Comparison of ENCODE assay signal across 8 cellular contexts in the genomic region with DNA sequence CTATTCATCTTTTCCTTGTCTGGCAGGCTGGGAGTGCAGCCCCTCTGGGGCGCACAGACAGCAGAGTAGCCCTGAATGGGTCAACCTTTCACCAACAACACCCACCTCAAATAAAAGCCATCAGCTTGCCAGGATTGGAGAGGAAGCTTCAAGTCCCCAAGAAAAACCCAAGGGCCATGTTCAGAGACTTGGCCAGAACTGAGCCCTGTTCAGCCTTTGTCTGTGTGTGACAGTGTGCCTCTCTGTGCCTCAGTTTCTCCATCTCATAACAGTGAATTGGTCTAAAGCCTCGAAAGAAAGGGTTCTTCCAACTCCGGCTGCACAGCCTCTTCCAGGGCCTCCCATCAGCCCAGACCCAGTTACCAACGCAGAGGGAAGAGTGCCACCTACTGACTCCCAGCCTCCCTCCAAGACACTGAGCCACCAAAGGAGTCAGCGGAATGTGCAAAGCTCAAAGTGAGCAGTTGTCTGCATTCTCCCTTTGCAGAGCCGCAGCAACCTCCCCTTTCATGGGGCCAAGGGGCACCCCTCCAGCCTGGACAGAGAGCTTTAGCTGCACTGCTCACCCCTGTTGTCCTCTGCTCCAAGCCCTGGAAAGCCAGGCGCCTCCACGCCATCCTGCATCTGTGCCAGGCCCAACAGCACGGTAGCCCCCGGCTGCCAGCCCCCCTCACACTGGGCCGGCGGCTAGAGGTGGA.
DNase-seq lines count a peak whose midpoint lies in the region; ATAC-seq and TF ChIP-seq lines count a peak whose summit lies in the region.

No MANE protein-coding gene starts in this region.

- H3K4me3 ChIP-seq in mammary epithelial cell (replicated peaks in 1 of 3; ENCODE audit: insufficient read depth in 1 of 3, low read depth in 2 of 3, low read length in 3 of 3) (no peak overlapping the region), upper lobe of left lung (no peak overlapping the region)

- H3K4me2 ChIP-seq in mammary epithelial cell (ENCODE audit: insufficient read depth, low read depth, low read length): no peak overlapping the region

- no peaks in the 10 kb centered on the region for H3K36me3 ChIP-seq in mammary epithelial cell (ENCODE audit: insufficient read depth, low read length)
- no peaks in the 10 kb centered on the region for H3K36me3 ChIP-seq in upper lobe of left lung

- peaks cover 2% of the 10 kb centered on the region for H3K27me3 ChIP-seq in mammary epithelial cell (ENCODE audit: insufficient read depth, low read length)
- no peaks in the 10 kb centered on the region for H3K27me3 ChIP-seq in upper lobe of left lung

- H3K79me2 ChIP-seq in mammary epithelial cell (ENCODE audit: insufficient read depth, low read length): no peaks in the 10 kb centered on the region

- no peak overlapping the region for H3K27ac ChIP-seq in 22Rv1
- H3K27ac ChIP-seq in mammary epithelial cell (ENCODE audit: insufficient read depth, low read depth, low read length): no peak overlapping the region
- no peak overlapping the region for H3K27ac ChIP-seq in upper lobe of left lung

- 26% methylated on average over 12 of the region's 12 CpGs for WGBS in mammary epithelial cell (ENCODE audit: low coverage, missing lambda C conversion rate)
- 64 to 73% methylated on average over 10 to 12 of the region's 12 CpGs for WGBS in upper lobe of left lung, 2 donors

- H3K9me3 ChIP-seq in mammary epithelial cell (replicated peaks; ENCODE audit: insufficient read depth, low read length): no peaks in the 10 kb centered on the region
- no peaks in the 10 kb centered on the region for H3K9me3 ChIP-seq in upper lobe of left lung

- no peak for TF ChIP-seq EP300 in upper lobe of left lung (IDR thresholded peaks at IDR 0.05)

- in situ Hi-C loops in mammary epithelial cell (cut with MboI; ENCODE audit: low sequenced_read_pairs in 2 of 2): loop anchor here (10.0 to 25.0 kb wide), 3 partner anchors 201 to 1659 kb away; no protein-coding TSS in a partner anchor

- dilution Hi-C loops in mammary epithelial cell (cut with HindIII; ENCODE audit: low sequenced_read_pairs): no loop called here

- intact Hi-C loops in mammary epithelial cell (cut with micrococcal nuclease) (loop anchor here (1.0 kb wide), 2 partner anchors 149 to 205 kb away; no protein-coding TSS in a partner anchor), left colon (cut with DNase I, micrococcal nuclease) (no loop called here)

- DNase-seq in GM10266 (ENCODE audit: extremely low spot score) (peak; percentile 28), NCI-H2227 treated with DMSO at 0.1 percent for 48 hours (lab: John Stamatoyannopoulos, UW) (peak; percentile 69), mammary epithelial cell (no peak), left colon (peak in 1 of 2 donors; percentile 51), upper lobe of left lung (peak; percentile 37 to 44)

- TF ChIP-seq POLR2A in upper lobe of left lung (IDR thresholded peaks at IDR 0.05): no peak

- TF ChIP-seq CTCF in 22Rv1 (IDR thresholded peaks at IDR 0.05): peak; percentile 65
- peak; percentile 52 for TF ChIP-seq CTCF in GM10266 (IDR thresholded peaks at IDR 0.05; ENCODE audit: control insufficient read depth, insufficient read depth, low read depth, missing control alignments)
- peak; percentile 71 to 76 for TF ChIP-seq CTCF in mammary epithelial cell (conservative IDR thresholded peaks at IDR 0.05 in 1 of 2, IDR thresholded peaks at IDR 0.05 in 1 of 2; ENCODE audit: extremely low read depth in 1 of 2, insufficient read depth in 1 of 2, low read depth in 1 of 2, low read length in 2 of 2)
- TF ChIP-seq CTCF in upper lobe of left lung (IDR thresholded peaks at IDR 0.05): peak in 5 of 6 experiments; percentile 16 to 44 (median 35)

- CTCF ChIA-PET in mammary epithelial cell (lab: Charles Lee; ENCODE audit: low non-redundant PET): interaction anchor here (0.6 kb wide), 4 partner anchors 42 to 786 kb away, joined by 3 to 6 read pairs (median 4); no protein-coding TSS in a partner anchor

- ATAC-seq in left colon (peak; percentile 79), upper lobe of left lung (ENCODE audit: low FRiP score in 2 of 2) (peak; percentile 57 to 73), HG03135 (IDR thresholded peaks at IDR 0.05; ENCODE audit: unreplicated experiment) (no peak), GM21825 (IDR thresholded peaks at IDR 0.05; ENCODE audit: unreplicated experiment) (no peak)

- H4K20me1 ChIP-seq in mammary epithelial cell (ENCODE audit: insufficient read depth, low read length): no peaks in the 10 kb centered on the region

- H3K4me1 ChIP-seq in mammary epithelial cell (ENCODE audit: insufficient read depth, low read length) (no peaks in the 10 kb centered on the region), upper lobe of left lung (no peaks in the 10 kb centered on the region)

- H2AFZ ChIP-seq in mammary epithelial cell (ENCODE audit: low read depth, low read length): no peak overlapping the region

- BruUV-seq in mammary epithelial cell (replicated peaks; lab: Mats Ljungman, UMichigan): no TSS peak

- H3K9ac ChIP-seq in mammary epithelial cell (ENCODE audit: insufficient read depth, low read length): no peak overlapping the region

Comparison
In these comparisons a context has a peak if more than half of its experiments do, and no peak if none do; other contexts are left out.
1. ATAC-seq: peak in left colon (single experiment) and upper lobe of left lung (2 of 2); none in HG03135 (single experiment) and GM21825 (single experiment).
2. Peak in every context shown above with its lines, with median percentiles within 50 percentile points of each other: CTCF ChIP-seq.